13 cellular contexts compared by ENCODE assay signal in genomic region chr5:74334434-74335364, GRCh38.
"Had no signal": no experiment of that assay in that cellular context is flagged by ENCODE, and none has a peak within 500 bp of the region (broad histone marks: within the 10 kb centered on the region; RNA-seq: fewer than 3 reads in every experiment).

No MANE protein-coding gene starts in this region.

- H3K27me3 ChIP-seq: brain microvascular endothelial cell had no signal

- H3K36me3 ChIP-seq: brain microvascular endothelial cell, lower lobe of right lung, prostate gland had no signal

- DNase-seq: activated CD4-positive, alpha-beta T cell treated with anti-CD3 and anti-CD28 coated beads, Interleukin-2, amount 10 ng/mL, durations not matched to agents 24 days and 14 days; activated CD8-positive, alpha-beta memory T cell treated with anti-CD3 and anti-CD28 coated beads for 24 hours; activated naive CD4-positive, alpha-beta T cell treated with Interleukin-2 at 50 U/mL for 16 hours; brain microvascular endothelial cell; effector memory CD8-positive, alpha-beta T cell; hypothalamus; lower lobe of right lung; naive thymus-derived CD4-positive, alpha-beta T cell; nucleus accumbens; stimulated activated CD4-positive, alpha-beta T cell treated with anti-CD3 and anti-CD28 coated beads, Interleukin-2, amount 100 ng/mL, for 48 hours; stimulated activated naive CD4-positive, alpha-beta T cell treated with Interleukin-2 at 50 U/mL for 16 hours; T1000 had no signal

- H3K27ac ChIP-seq: brain microvascular endothelial cell, lower lobe of right lung, prostate gland had no signal

- H3K9me3 ChIP-seq: lower lobe of right lung, prostate gland had no signal

- H3K4me3 ChIP-seq: lower lobe of right lung, prostate gland had no signal

- H3K4me1 ChIP-seq: lower lobe of right lung, prostate gland had no signal
